In genomic region chrX:50814701-50815476, GRCh38 we compare ENCODE assay signal across 9 cellular contexts. TPM values are rescaled to one million over a fixed set of nuclear protein-coding genes. Genes with fewer than 3 reads are reported as not detected.
A peak's percentile ranks its signal among the peaks of the same experiment; 100 is the strongest.
DNase-seq lines count a peak whose midpoint lies in the region; ATAC-seq and TF ChIP-seq lines count a peak whose summit lies in the region.
"Had no signal": no experiment of that assay in that cellular context is flagged by ENCODE, and none has a peak within 500 bp of the region (broad histone marks: within the 10 kb centered on the region; RNA-seq: fewer than 3 reads in every experiment).

No MANE protein-coding gene starts in this region.

- no peak for TF ChIP-seq CTCF in RWPE2 (IDR thresholded peaks at IDR 0.05; ENCODE audit: poor library complexity, severe bottlenecking)
- no peak for TF ChIP-seq CTCF in esophagus squamous epithelium (IDR thresholded peaks at IDR 0.05)
- no peak for TF ChIP-seq CTCF in thoracic aorta (IDR thresholded peaks at IDR 0.05)

- TF ChIP-seq POLR2A in esophagus squamous epithelium (IDR thresholded peaks at IDR 0.05), result no peak

- H3K27ac ChIP-seq in RWPE2 (ENCODE audit: poor library complexity, severe bottlenecking), result no peak overlapping the region
- H3K27ac ChIP-seq in esophagus squamous epithelium, result peak overlapping the region in 3 of 4 donors; percentile 7 to 79 (median 74)
- peak overlapping the region in 1 of 2 donors; percentile 69 for H3K27ac ChIP-seq in thoracic aorta

- DNase-seq in RWPE2 (ENCODE audit: low spot score) (no peak), esophagus squamous epithelium (lab: John Stamatoyannopoulos, UW) (no peak), middle frontal gyrus (ENCODE audit: extremely low spot score, low spot score) (peak; percentile 17), thoracic aorta (ENCODE audit: low spot score) (no peak), NCI-H69 (lab: John Stamatoyannopoulos, UW) (no peak), NCI-H526 (lab: John Stamatoyannopoulos, UW) (no peak)
- no peak for DNase-seq in effector CD4-positive, alpha-beta T cell
- DNase-seq: activated naive CD4-positive, alpha-beta T cell had no signal

- H3K4me1 ChIP-seq in RWPE2 (ENCODE audit: insufficient read depth, poor library complexity, severe bottlenecking) (no peaks in the 10 kb centered on the region), esophagus squamous epithelium (peaks cover 0 to 7% (median 0%) of the 10 kb centered on the region in 3 donors), thoracic aorta (ENCODE audit: control insufficient read depth in 1 of 2, low read depth in 2 of 2) (no peaks in the 10 kb centered on the region)

- H3K36me3 ChIP-seq in RWPE2 (ENCODE audit: low read depth) (no peaks in the 10 kb centered on the region), esophagus squamous epithelium (no peaks in the 10 kb centered on the region), thoracic aorta (no peaks in the 10 kb centered on the region)

- intact Hi-C loops in esophagus squamous epithelium (cut with DNase I), result no loop called here

- no peak overlapping the region for H3K4me3 ChIP-seq in RWPE2 (ENCODE audit: severe bottlenecking)
- peak overlapping the region; percentile 41 to 64 (median 54) for H3K4me3 ChIP-seq in esophagus squamous epithelium
- peak overlapping the region; percentile 77 for H3K4me3 ChIP-seq in thoracic aorta

- H3K9me3 ChIP-seq in RWPE2 (ENCODE audit: severe bottlenecking), result no peaks in the 10 kb centered on the region
- no peaks in the 10 kb centered on the region for H3K9me3 ChIP-seq in esophagus squamous epithelium
- no peaks in the 10 kb centered on the region for H3K9me3 ChIP-seq in thoracic aorta

- H3K27me3 ChIP-seq in RWPE2 (ENCODE audit: insufficient read depth, poor library complexity, severe bottlenecking) (no peaks in the 10 kb centered on the region), esophagus squamous epithelium (no peaks in the 10 kb centered on the region), thoracic aorta (replicated peaks; ENCODE audit: insufficient read depth) (no peaks in the 10 kb centered on the region)

- peak; percentile 44; the same call in 2 of the 3 replicates for ATAC-seq in RWPE2 (ENCODE audit: low read depth)
- ATAC-seq in thoracic aorta (ENCODE audit: insufficient number of reproducible peaks, low FRiP score, low read depth), result no peak
- ATAC-seq in HG03442 (IDR thresholded peaks at IDR 0.05; ENCODE audit: unreplicated experiment), result no peak

- WGBS in esophagus squamous epithelium, 2 donors, result 59 to 67% methylated on average over 11 to 15 of the region's 15 CpGs

RNA-seq across cellular contexts. Expression of gene SHROOM4, which starts 0.9 kb away (rescaled TPM):
- total RNA-seq in esophagus squamous epithelium (1 to 10 TPM; 2.7 to 8.8 (median 4.3) TPM), thoracic aorta (10 to 100 TPM; 16.0 to 24.2 TPM)
